In the genomic region with DNA sequence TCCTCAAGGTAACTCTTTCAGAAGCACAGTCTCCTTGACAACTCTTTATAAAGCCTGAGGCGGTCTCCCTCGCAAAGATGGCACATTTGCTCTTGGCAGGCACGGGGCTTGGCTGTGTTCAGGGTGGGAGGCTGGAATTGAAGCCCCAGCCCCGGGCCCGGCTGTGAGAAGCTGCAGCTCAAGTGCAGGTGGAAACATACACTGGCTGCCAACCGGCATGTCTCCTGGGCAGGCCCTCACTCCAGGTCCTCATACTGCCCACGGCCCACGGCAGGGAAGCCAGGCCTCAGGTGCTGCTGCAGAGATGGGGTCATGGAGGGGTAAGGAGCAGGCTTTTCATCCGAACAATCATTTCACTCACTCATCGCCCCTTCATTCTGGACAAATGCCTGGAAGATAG, we compare ENCODE assay signal across 19 cellular contexts.
"Had no signal": no experiment of that assay in that cellular context is flagged by ENCODE, and none has a peak within 500 bp of the region (broad histone marks: within the 10 kb centered on the region; RNA-seq: fewer than 3 reads in every experiment).

No MANE protein-coding gene starts in this region.

- H3K4me2 ChIP-seq: KMS-11, SK-N-SH had no signal

- H3K4me3 Mint-ChIP-seq: IgD-negative memory B cell had no signal

- H3K27ac ChIP-seq: HL-60, KMS-11 had no signal

- H3K36me3 Mint-ChIP-seq: IgD-negative memory B cell had no signal

- DNase-seq: Kasumi-1, MM.1S, NCI-H1092 treated with DMSO at 0.1 percent for 48 hours, NCI-H1436, NCI-H187, NCI-H2029, NCI-H2081 treated with DMSO at 0.1 percent for 48 hours, NCI-H2227 treated with DMSO at 0.1 percent for 48 hours, NCI-H524, NCI-H526 treated with DMSO at 0.1 percent for 48 hours, NCI-H748 treated with DMSO at 0.1 percent for 48 hours, RPMI8226, SHP77, SK-N-SH, SW 1271 had no signal

- H3K27ac Mint-ChIP-seq: IgD-negative memory B cell had no signal

- H3K9me3 ChIP-seq: SK-N-SH had no signal

- H3K4me1 Mint-ChIP-seq: IgD-negative memory B cell had no signal

- H3K9ac ChIP-seq: KMS-11, SK-N-SH had no signal

- H3K4me3 ChIP-seq: K562 had no signal

- H3K27me3 Mint-ChIP-seq: IgD-negative memory B cell had no signal

- ATAC-seq: K562 had no signal
